1 cellular context compared by ENCODE assay signal in genomic region chr7:37916673-37917660, GRCh38.
TF ChIP-seq lines count a peak whose summit lies in the region.

Gene SFRP4, minus strand, starts transcription at chr7:37916817. Its CDS starts 280 bp downstream, at chr7:37916537.

TF ChIP-seq in HCT116, 20 proteins besides CTCF, POLR2A, EP300 and RAD21 (continued from another document):
- TF ChIP-seq, protein P1, sequence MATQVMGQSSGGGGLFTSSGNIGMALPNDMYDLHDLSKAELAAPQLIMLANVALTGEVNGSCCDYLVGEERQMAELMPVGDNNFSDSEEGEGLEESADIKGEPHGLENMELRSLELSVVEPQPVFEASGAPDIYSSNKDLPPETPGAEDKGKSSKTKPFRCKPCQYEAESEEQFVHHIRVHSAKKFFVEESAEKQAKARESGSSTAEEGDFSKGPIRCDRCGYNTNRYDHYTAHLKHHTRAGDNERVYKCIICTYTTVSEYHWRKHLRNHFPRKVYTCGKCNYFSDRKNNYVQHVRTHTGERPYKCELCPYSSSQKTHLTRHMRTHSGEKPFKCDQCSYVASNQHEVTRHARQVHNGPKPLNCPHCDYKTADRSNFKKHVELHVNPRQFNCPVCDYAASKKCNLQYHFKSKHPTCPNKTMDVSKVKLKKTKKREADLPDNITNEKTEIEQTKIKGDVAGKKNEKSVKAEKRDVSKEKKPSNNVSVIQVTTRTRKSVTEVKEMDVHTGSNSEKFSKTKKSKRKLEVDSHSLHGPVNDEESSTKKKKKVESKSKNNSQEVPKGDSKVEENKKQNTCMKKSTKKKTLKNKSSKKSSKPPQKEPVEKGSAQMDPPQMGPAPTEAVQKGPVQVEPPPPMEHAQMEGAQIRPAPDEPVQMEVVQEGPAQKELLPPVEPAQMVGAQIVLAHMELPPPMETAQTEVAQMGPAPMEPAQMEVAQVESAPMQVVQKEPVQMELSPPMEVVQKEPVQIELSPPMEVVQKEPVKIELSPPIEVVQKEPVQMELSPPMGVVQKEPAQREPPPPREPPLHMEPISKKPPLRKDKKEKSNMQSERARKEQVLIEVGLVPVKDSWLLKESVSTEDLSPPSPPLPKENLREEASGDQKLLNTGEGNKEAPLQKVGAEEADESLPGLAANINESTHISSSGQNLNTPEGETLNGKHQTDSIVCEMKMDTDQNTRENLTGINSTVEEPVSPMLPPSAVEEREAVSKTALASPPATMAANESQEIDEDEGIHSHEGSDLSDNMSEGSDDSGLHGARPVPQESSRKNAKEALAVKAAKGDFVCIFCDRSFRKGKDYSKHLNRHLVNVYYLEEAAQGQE (IDR thresholded peaks at IDR 0.05; ENCODE audit: low read depth): no peak
- no peak for TF ChIP-seq YY1 (IDR thresholded peaks at IDR 0.05; ENCODE audit: extremely low read depth, insufficient replicate concordance, low read depth, low read length)
- no peak for TF ChIP-seq JUND (IDR thresholded peaks at IDR 0.05)
